25 cellular contexts compared by ENCODE assay signal in the genomic region with DNA sequence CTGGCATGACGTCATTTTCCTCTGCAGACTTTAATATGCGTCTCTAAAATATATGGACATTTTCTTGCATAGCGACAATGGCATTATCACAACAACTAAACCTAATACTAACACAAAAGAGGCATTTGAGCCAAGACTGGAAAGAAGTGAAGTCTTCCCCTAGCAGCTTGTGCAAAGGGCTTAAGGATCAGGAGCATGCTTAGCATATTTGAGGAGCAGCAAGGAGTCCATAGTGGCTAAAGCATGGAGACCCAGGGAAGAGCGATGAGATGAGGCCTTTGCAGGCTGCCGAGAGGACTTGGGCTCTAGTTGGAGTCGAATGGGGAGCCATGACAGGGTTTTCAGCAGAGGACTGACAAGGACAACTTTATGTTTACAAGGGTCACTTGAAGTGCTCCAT.
"Had no signal": no experiment of that assay in that cellular context is flagged by ENCODE, and none has a peak within 500 bp of the region (broad histone marks: within the 10 kb centered on the region; RNA-seq: fewer than 3 reads in every experiment).

No MANE protein-coding gene starts in this region.

- H3K27me3 Mint-ChIP-seq: activated naive CD4-positive, alpha-beta T cell treated with anti-CD3 and anti-CD28 coated beads, Interleukin-2, amount 50 U/mL, for 24 hours; stimulated activated naive CD8-positive, alpha-beta T cell treated with anti-CD3 and anti-CD28 coated beads, Interleukin-15, Interleukin-2, amounts not matched to agents 100 ng/mL and 50 ng/mL, for 24 hours had no signal

- H3K27me3 ChIP-seq: breast epithelium, gastrocnemius medialis, hepatocyte, pancreas, sigmoid colon had no signal

- H3K36me3 ChIP-seq: breast epithelium, pancreas, prostate gland, thoracic aorta had no signal

- H3K9me3 ChIP-seq: breast epithelium, gastrocnemius medialis, pancreas, prostate gland, sigmoid colon, thoracic aorta had no signal

- H3K4me3 Mint-ChIP-seq: activated CD4-positive, alpha-beta T cell treated with anti-CD3 and anti-CD28 coated beads for 36 hours; activated naive CD4-positive, alpha-beta T cell treated with anti-CD3 and anti-CD28 coated beads, Interleukin-2, amount 50 U/mL, for 24 hours; immature natural killer cell; stimulated activated effector memory CD8-positive, alpha-beta T cell treated with anti-CD3 and anti-CD28 coated beads, Interleukin-12 subunit alpha, Interleukin-12 subunit beta, amount 100 ng/mL, for 72 hours; stimulated activated naive CD8-positive, alpha-beta T cell treated with anti-CD3 and anti-CD28 coated beads, Interleukin-15, Interleukin-2, amounts not matched to agents 100 ng/mL and 50 ng/mL, for 24 hours had no signal

- H3K27ac ChIP-seq: breast epithelium, gastrocnemius medialis, hepatocyte, pancreas, prostate gland, sigmoid colon, thoracic aorta had no signal

- H3K36me3 Mint-ChIP-seq: stimulated activated effector memory CD8-positive, alpha-beta T cell treated with anti-CD3 and anti-CD28 coated beads, Interleukin-12 subunit alpha, Interleukin-12 subunit beta, amount 100 ng/mL, for 72 hours had no signal

- DNase-seq: activated CD4-positive, alpha-beta T cell treated with anti-CD3 and anti-CD28 coated beads for 36 hours; activated CD4-positive, alpha-beta T cell treated with anti-CD3 and anti-CD28 coated beads, Interleukin-2, amount 50 U/mL, for 48 hours; activated CD4-positive, CD25-positive, alpha-beta regulatory T cell; activated CD8-positive, alpha-beta memory T cell treated with anti-CD3 and anti-CD28 coated beads for 24 hours; activated effector memory CD4-positive, alpha-beta T cell treated with anti-CD3 and anti-CD28 coated beads, Interleukin-2, amount 50 U/mL, for 16 hours; effector CD8-positive, alpha-beta T cell; gastrocnemius medialis; immature natural killer cell; kidney; left colon; mammary epithelial cell; nucleus accumbens; pancreas; retina; sigmoid colon; small intestine; stimulated activated CD4-positive, alpha-beta T cell treated with anti-CD3 and anti-CD28 coated beads, Interleukin-4, amount 100 ng/mL, for 24 hours; trophoblast cell had no signal

- H3K9me3 Mint-ChIP-seq: activated naive CD4-positive, alpha-beta T cell treated with anti-CD3 and anti-CD28 coated beads, Interleukin-2, amount 50 U/mL, for 24 hours; immature natural killer cell; stimulated activated effector memory CD8-positive, alpha-beta T cell treated with anti-CD3 and anti-CD28 coated beads, Interleukin-12 subunit alpha, Interleukin-12 subunit beta, amount 100 ng/mL, for 72 hours; stimulated activated naive CD8-positive, alpha-beta T cell treated with anti-CD3 and anti-CD28 coated beads, Interleukin-15, Interleukin-2, amounts not matched to agents 100 ng/mL and 50 ng/mL, for 24 hours had no signal

- H3K4me1 ChIP-seq: breast epithelium, pancreas, prostate gland had no signal

- ATAC-seq: activated CD4-positive, alpha-beta T cell treated with anti-CD3 and anti-CD28 coated beads for 36 hours; gastrocnemius medialis; left colon; pancreas; stimulated activated effector memory CD8-positive, alpha-beta T cell treated with anti-CD3 and anti-CD28 coated beads, Interleukin-12 subunit alpha, Interleukin-12 subunit beta, amount 100 ng/mL, for 72 hours had no signal

- H3K4me3 ChIP-seq: breast epithelium, gastrocnemius medialis, hepatocyte, pancreas, prostate gland, sigmoid colon, thoracic aorta had no signal

- H3K27ac Mint-ChIP-seq: activated CD4-positive, alpha-beta T cell treated with anti-CD3 and anti-CD28 coated beads for 36 hours; activated naive CD4-positive, alpha-beta T cell treated with anti-CD3 and anti-CD28 coated beads, Interleukin-2, amount 50 U/mL, for 24 hours; immature natural killer cell; stimulated activated effector memory CD8-positive, alpha-beta T cell treated with anti-CD3 and anti-CD28 coated beads, Interleukin-12 subunit alpha, Interleukin-12 subunit beta, amount 100 ng/mL, for 72 hours; stimulated activated naive CD8-positive, alpha-beta T cell treated with anti-CD3 and anti-CD28 coated beads, Interleukin-15, Interleukin-2, amounts not matched to agents 100 ng/mL and 50 ng/mL, for 24 hours had no signal
